16 cellular contexts compared by ENCODE assay signal in genomic region chr4:70365479-70365878, GRCh38. TPM values are rescaled to one million over a fixed set of nuclear protein-coding genes. Genes with fewer than 3 reads are reported as not detected.
DNase-seq lines count a peak whose midpoint lies in the region; ATAC-seq lines count a peak whose summit lies in the region.
"Had no signal": no experiment of that assay in that cellular context is flagged by ENCODE, and none has a peak within 500 bp of the region (broad histone marks: within the 10 kb centered on the region; RNA-seq: fewer than 3 reads in every experiment).

No MANE protein-coding gene starts in this region.

- DNase-seq in NCI-H82 (lab: John Stamatoyannopoulos, UW) (peak; percentile 1), NCI-H82 treated with DMSO at 0.1 percent for 48 hours (lab: John Stamatoyannopoulos, UW; ENCODE audit: unreplicated experiment) (no peak), NCI-H345 treated with DMSO at 0.1 percent for 48 hours (lab: John Stamatoyannopoulos, UW; ENCODE audit: unreplicated experiment) (peak; percentile 1), renal cortical epithelial cell (ENCODE audit: low read depth) (peak; percentile 7), HAP-1 (ENCODE audit: low spot score in 2 of 2) (no peak)
- DNase-seq: activated naive CD4-positive, alpha-beta T cell treated with anti-CD3 and anti-CD28 coated beads, Interleukin-2, amount 10 ng/mL, durations not matched to agents 7 days and 5 days; kidney; NCI-H2227 treated with DMSO at 0.1 percent for 48 hours; stimulated activated CD4-positive, alpha-beta T cell treated with anti-CD3 and anti-CD28 coated beads, Interleukin-2, amount 100 ng/mL, for 48 hours had no signal

- no peaks in the 10 kb centered on the region for H3K9me3 ChIP-seq in HAP-1

- no peaks in the 10 kb centered on the region for H3K36me3 ChIP-seq in HAP-1 (replicated peaks)
- H3K36me3 ChIP-seq: cardiac muscle cell had no signal

- in situ Hi-C loops in HAP-1 (cut with MboI; ENCODE audit: low sequenced_read_pairs) = no loop called here

- no peaks in the 10 kb centered on the region for H3K4me1 ChIP-seq in HAP-1

- no peak overlapping the region for H3K4me3 ChIP-seq in HAP-1
- H3K4me3 ChIP-seq: cardiac muscle cell had no signal

- no peak for ATAC-seq in GM18511 (IDR thresholded peaks at IDR 0.05; ENCODE audit: unreplicated experiment)
- ATAC-seq: stimulated activated effector memory CD8-positive, alpha-beta T cell treated with anti-CD3 and anti-CD28 coated beads, Interleukin-12 subunit alpha, Interleukin-12 subunit beta, amount 100 ng/mL, for 72 hours had no signal

- no peaks in the 10 kb centered on the region for H3K27me3 ChIP-seq in HAP-1 (ENCODE audit: low read depth)
- H3K27me3 ChIP-seq: cardiac muscle cell had no signal

RNA-seq across cellular contexts. Expression of gene SMR3A, which starts 4.9 kb away (rescaled TPM):
- total RNA-seq in renal cortical epithelial cell = not detected in 2 replicates
- total RNA-seq: A673, cardiac muscle cell, kidney, LHCN-M2, pulmonary artery endothelial cell, urinary bladder had no signal

RNA-seq across cellular contexts. Expression of gene SMR3B, which starts 17.5 kb away (rescaled TPM):
- not detected in 2 replicates for total RNA-seq in renal cortical epithelial cell
- total RNA-seq: cardiac muscle cell, kidney, LHCN-M2, pulmonary artery endothelial cell, urinary bladder had no signal

RNA-seq across cellular contexts. Expression of gene CABS1, which starts 30.7 kb away (rescaled TPM):
- not detected in 2 replicates for total RNA-seq in renal cortical epithelial cell
- total RNA-seq: A673, cardiac muscle cell, kidney, LHCN-M2, pulmonary artery endothelial cell, urinary bladder had no signal

RNA-seq across cellular contexts. Expression of gene OPRPN, which starts 32.3 kb away (rescaled TPM):
- not detected in 2 replicates for total RNA-seq in renal cortical epithelial cell
- total RNA-seq: A673, cardiac muscle cell, kidney, LHCN-M2, pulmonary artery endothelial cell, urinary bladder had no signal

Comparison
In these comparisons a context has a peak if more than half of its experiments do, and no peak if none do; other contexts are left out.
1. DNase-seq: peak in NCI-H82 (single experiment), NCI-H345 treated with DMSO at 0.1 percent for 48 hours (single experiment) and renal cortical epithelial cell (single experiment); none in NCI-H82 treated with DMSO at 0.1 percent for 48 hours (single experiment) and HAP-1 (0 of 2).